ENCODE assay signal across 1 cellular context in genomic region chr2:216416571-216417307, GRCh38.
TF ChIP-seq lines count a peak whose summit lies in the region.

No MANE protein-coding gene starts in this region.

TF ChIP-seq in K562, 482 proteins besides CTCF, POLR2A, EP300 and RAD21 (continued from another document and continues in another):
- no peak for TF ChIP-seq HMGXB4 (CRISPR knock-in tag; IDR thresholded peaks at IDR 0.05)
- TF ChIP-seq ZBTB17 (CRISPR knock-in tag; IDR thresholded peaks at IDR 0.05) = no peak
- TF ChIP-seq ZNF217 (CRISPR knock-in tag; IDR thresholded peaks at IDR 0.05) = no peak
- TF ChIP-seq, protein P1, sequence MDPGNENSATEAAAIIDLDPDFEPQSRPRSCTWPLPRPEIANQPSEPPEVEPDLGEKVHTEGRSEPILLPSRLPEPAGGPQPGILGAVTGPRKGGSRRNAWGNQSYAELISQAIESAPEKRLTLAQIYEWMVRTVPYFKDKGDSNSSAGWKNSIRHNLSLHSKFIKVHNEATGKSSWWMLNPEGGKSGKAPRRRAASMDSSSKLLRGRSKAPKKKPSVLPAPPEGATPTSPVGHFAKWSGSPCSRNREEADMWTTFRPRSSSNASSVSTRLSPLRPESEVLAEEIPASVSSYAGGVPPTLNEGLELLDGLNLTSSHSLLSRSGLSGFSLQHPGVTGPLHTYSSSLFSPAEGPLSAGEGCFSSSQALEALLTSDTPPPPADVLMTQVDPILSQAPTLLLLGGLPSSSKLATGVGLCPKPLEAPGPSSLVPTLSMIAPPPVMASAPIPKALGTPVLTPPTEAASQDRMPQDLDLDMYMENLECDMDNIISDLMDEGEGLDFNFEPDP (CRISPR knock-in tag; IDR thresholded peaks at IDR 0.05) = no peak
- no peak for TF ChIP-seq ZNF785 (CRISPR knock-in tag; IDR thresholded peaks at IDR 0.05)
- TF ChIP-seq FOXM1 (IDR thresholded peaks at IDR 0.05; ENCODE audit: low read depth) = peak; percentile 68
- no peak for TF ChIP-seq FOXM1 (CRISPR knock-in tag; IDR thresholded peaks at IDR 0.05; ENCODE audit: low read depth)
- TF ChIP-seq ELF1 (tag; IDR thresholded peaks at IDR 0.05) = no peak
- TF ChIP-seq ERF (CRISPR knock-in tag; IDR thresholded peaks at IDR 0.05) = no peak
- no peak for TF ChIP-seq SMAD3 (CRISPR knock-in tag; conservative IDR thresholded peaks at IDR 0.05)
- TF ChIP-seq STAG1 (CRISPR knock-in tag; IDR thresholded peaks at IDR 0.05; ENCODE audit: borderline replicate concordance) = no peak
- no peak for TF ChIP-seq SMARCA5 (IDR thresholded peaks at IDR 0.05)
- no peak for TF ChIP-seq PCBP2 (IDR thresholded peaks at IDR 0.05; ENCODE audit: low read depth, low read length, poor library complexity, severe bottlenecking)
- TF ChIP-seq, protein P2, sequence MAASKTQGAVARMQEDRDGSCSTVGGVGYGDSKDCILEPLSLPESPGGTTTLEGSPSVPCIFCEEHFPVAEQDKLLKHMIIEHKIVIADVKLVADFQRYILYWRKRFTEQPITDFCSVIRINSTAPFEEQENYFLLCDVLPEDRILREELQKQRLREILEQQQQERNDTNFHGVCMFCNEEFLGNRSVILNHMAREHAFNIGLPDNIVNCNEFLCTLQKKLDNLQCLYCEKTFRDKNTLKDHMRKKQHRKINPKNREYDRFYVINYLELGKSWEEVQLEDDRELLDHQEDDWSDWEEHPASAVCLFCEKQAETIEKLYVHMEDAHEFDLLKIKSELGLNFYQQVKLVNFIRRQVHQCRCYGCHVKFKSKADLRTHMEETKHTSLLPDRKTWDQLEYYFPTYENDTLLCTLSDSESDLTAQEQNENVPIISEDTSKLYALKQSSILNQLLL (CRISPR knock-in tag; IDR thresholded peaks at IDR 0.05; ENCODE audit: borderline replicate concordance) = no peak
- no peak for TF ChIP-seq PRPF4 (IDR thresholded peaks at IDR 0.05; ENCODE audit: insufficient read depth, low read depth, low read length, poor library complexity, severe bottlenecking)
- TF ChIP-seq JUNB (CRISPR knock-in tag; conservative IDR thresholded peaks at IDR 0.05) = no peak
- no peak for TF ChIP-seq TFAM (CRISPR knock-in tag; conservative IDR thresholded peaks at IDR 0.05)
- TF ChIP-seq ZNF79 (CRISPR knock-in tag; IDR thresholded peaks at IDR 0.05; ENCODE audit: low read depth) = no peak
- no peak for TF ChIP-seq ZNF707 (CRISPR knock-in tag; conservative IDR thresholded peaks at IDR 0.05)
- TF ChIP-seq TCFL5 (CRISPR knock-in tag; conservative IDR thresholded peaks at IDR 0.05) = no peak
- 0 out of 4 replicates have a peak, but pooled peaks of 1 of the 2 experiments have one; percentile 24 for TF ChIP-seq MAZ (CRISPR knock-in tag; conservative IDR thresholded peaks at IDR 0.05 in 1 of 2, IDR thresholded peaks at IDR 0.05 in 1 of 2)
- TF ChIP-seq TRIM25 (IDR thresholded peaks at IDR 0.05; ENCODE audit: borderline replicate concordance) = no peak
- TF ChIP-seq, protein P3, sequence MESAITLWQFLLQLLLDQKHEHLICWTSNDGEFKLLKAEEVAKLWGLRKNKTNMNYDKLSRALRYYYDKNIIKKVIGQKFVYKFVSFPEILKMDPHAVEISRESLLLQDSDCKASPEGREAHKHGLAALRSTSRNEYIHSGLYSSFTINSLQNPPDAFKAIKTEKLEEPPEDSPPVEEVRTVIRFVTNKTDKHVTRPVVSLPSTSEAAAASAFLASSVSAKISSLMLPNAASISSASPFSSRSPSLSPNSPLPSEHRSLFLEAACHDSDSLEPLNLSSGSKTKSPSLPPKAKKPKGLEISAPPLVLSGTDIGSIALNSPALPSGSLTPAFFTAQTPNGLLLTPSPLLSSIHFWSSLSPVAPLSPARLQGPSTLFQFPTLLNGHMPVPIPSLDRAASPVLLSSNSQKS (CRISPR knock-in tag; IDR thresholded peaks at IDR 0.05) = no peak
- TF ChIP-seq, protein P4, sequence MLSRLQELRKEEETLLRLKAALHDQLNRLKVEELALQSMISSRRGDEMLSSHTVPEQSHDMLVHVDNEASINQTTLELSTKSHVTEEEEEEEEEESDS (CRISPR knock-in tag; IDR thresholded peaks at IDR 0.05) = no peak
- TF ChIP-seq, protein P5, sequence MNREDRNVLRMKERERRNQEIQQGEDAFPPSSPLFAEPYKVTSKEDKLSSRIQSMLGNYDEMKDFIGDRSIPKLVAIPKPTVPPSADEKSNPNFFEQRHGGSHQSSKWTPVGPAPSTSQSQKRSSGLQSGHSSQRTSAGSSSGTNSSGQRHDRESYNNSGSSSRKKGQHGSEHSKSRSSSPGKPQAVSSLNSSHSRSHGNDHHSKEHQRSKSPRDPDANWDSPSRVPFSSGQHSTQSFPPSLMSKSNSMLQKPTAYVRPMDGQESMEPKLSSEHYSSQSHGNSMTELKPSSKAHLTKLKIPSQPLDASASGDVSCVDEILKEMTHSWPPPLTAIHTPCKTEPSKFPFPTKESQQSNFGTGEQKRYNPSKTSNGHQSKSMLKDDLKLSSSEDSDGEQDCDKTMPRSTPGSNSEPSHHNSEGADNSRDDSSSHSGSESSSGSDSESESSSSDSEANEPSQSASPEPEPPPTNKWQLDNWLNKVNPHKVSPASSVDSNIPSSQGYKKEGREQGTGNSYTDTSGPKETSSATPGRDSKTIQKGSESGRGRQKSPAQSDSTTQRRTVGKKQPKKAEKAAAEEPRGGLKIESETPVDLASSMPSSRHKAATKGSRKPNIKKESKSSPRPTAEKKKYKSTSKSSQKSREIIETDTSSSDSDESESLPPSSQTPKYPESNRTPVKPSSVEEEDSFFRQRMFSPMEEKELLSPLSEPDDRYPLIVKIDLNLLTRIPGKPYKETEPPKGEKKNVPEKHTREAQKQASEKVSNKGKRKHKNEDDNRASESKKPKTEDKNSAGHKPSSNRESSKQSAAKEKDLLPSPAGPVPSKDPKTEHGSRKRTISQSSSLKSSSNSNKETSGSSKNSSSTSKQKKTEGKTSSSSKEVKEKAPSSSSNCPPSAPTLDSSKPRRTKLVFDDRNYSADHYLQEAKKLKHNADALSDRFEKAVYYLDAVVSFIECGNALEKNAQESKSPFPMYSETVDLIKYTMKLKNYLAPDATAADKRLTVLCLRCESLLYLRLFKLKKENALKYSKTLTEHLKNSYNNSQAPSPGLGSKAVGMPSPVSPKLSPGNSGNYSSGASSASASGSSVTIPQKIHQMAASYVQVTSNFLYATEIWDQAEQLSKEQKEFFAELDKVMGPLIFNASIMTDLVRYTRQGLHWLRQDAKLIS (CRISPR knock-in tag; IDR thresholded peaks at IDR 0.05) = no peak
- TF ChIP-seq, protein P6, sequence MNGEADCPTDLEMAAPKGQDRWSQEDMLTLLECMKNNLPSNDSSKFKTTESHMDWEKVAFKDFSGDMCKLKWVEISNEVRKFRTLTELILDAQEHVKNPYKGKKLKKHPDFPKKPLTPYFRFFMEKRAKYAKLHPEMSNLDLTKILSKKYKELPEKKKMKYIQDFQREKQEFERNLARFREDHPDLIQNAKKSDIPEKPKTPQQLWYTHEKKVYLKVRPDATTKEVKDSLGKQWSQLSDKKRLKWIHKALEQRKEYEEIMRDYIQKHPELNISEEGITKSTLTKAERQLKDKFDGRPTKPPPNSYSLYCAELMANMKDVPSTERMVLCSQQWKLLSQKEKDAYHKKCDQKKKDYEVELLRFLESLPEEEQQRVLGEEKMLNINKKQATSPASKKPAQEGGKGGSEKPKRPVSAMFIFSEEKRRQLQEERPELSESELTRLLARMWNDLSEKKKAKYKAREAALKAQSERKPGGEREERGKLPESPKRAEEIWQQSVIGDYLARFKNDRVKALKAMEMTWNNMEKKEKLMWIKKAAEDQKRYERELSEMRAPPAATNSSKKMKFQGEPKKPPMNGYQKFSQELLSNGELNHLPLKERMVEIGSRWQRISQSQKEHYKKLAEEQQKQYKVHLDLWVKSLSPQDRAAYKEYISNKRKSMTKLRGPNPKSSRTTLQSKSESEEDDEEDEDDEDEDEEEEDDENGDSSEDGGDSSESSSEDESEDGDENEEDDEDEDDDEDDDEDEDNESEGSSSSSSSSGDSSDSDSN (IDR thresholded peaks at IDR 0.05; ENCODE audit: borderline replicate concordance in 1 of 2, low read depth in 2 of 2, low read length in 2 of 2) = no peak
- no peak for TF ChIP-seq ZNF668 (CRISPR knock-in tag; IDR thresholded peaks at IDR 0.05)
- peak; percentile 92 for TF ChIP-seq CBFA2T2 (conservative IDR thresholded peaks at IDR 0.05)
- TF ChIP-seq PHF8 (IDR thresholded peaks at IDR 0.05; ENCODE audit: borderline replicate concordance, low read length) = no peak
- no peak for TF ChIP-seq MCM2 (IDR thresholded peaks at IDR 0.05; ENCODE audit: low read depth)
- TF ChIP-seq, protein P7, sequence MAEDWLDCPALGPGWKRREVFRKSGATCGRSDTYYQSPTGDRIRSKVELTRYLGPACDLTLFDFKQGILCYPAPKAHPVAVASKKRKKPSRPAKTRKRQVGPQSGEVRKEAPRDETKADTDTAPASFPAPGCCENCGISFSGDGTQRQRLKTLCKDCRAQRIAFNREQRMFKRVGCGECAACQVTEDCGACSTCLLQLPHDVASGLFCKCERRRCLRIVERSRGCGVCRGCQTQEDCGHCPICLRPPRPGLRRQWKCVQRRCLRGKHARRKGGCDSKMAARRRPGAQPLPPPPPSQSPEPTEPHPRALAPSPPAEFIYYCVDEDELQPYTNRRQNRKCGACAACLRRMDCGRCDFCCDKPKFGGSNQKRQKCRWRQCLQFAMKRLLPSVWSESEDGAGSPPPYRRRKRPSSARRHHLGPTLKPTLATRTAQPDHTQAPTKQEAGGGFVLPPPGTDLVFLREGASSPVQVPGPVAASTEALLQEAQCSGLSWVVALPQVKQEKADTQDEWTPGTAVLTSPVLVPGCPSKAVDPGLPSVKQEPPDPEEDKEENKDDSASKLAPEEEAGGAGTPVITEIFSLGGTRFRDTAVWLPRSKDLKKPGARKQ (CRISPR knock-in tag; IDR thresholded peaks at IDR 0.05) = no peak
- TF ChIP-seq ZNF583 (CRISPR knock-in tag; IDR thresholded peaks at IDR 0.05) = no peak
- no peak for TF ChIP-seq COPS2 (conservative IDR thresholded peaks at IDR 0.05)
- no peak for TF ChIP-seq TAF7 (tag; IDR thresholded peaks at IDR 0.05)
- no peak for TF ChIP-seq PPARD (CRISPR knock-in tag; IDR thresholded peaks at IDR 0.05)
- no peak for TF ChIP-seq SREBF2 (CRISPR knock-in tag; IDR thresholded peaks at IDR 0.05)
- no peak for TF ChIP-seq KDM2B (CRISPR knock-in tag; IDR thresholded peaks at IDR 0.05)
- TF ChIP-seq, protein P8, sequence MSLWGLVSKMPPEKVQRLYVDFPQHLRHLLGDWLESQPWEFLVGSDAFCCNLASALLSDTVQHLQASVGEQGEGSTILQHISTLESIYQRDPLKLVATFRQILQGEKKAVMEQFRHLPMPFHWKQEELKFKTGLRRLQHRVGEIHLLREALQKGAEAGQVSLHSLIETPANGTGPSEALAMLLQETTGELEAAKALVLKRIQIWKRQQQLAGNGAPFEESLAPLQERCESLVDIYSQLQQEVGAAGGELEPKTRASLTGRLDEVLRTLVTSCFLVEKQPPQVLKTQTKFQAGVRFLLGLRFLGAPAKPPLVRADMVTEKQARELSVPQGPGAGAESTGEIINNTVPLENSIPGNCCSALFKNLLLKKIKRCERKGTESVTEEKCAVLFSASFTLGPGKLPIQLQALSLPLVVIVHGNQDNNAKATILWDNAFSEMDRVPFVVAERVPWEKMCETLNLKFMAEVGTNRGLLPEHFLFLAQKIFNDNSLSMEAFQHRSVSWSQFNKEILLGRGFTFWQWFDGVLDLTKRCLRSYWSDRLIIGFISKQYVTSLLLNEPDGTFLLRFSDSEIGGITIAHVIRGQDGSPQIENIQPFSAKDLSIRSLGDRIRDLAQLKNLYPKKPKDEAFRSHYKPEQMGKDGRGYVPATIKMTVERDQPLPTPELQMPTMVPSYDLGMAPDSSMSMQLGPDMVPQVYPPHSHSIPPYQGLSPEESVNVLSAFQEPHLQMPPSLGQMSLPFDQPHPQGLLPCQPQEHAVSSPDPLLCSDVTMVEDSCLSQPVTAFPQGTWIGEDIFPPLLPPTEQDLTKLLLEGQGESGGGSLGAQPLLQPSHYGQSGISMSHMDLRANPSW (CRISPR knock-in tag; IDR thresholded peaks at IDR 0.05) = no peak
- peak; percentile 93 for TF ChIP-seq SMARCA4 (IDR thresholded peaks at IDR 0.05)
- no peak for TF ChIP-seq EWSR1 (IDR thresholded peaks at IDR 0.05; ENCODE audit: borderline replicate concordance, low read depth, partially characterized antibody)
- TF ChIP-seq XRCC4 (IDR thresholded peaks at IDR 0.05; ENCODE audit: extremely low read depth, insufficient read depth, insufficient read length) = no peak
- TF ChIP-seq ZNF347 (CRISPR knock-in tag; IDR thresholded peaks at IDR 0.05; ENCODE audit: low read depth) = no peak
- TF ChIP-seq PYGO2 (tag; IDR thresholded peaks at IDR 0.05) = no peak
- TF ChIP-seq GABPA (tag; conservative IDR thresholded peaks at IDR 0.05; ENCODE audit: low read depth) = no peak
- TF ChIP-seq PTTG1 (tag; IDR thresholded peaks at IDR 0.05; ENCODE audit: low read depth) = no peak
- TF ChIP-seq, protein P9, sequence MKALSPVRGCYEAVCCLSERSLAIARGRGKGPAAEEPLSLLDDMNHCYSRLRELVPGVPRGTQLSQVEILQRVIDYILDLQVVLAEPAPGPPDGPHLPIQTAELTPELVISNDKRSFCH (CRISPR knock-in tag; IDR thresholded peaks at IDR 0.05) = no peak
- TF ChIP-seq, protein P9 (tag; IDR thresholded peaks at IDR 0.05) = peak; percentile 36; the same call in 1 of the 2 replicates
- no peak for TF ChIP-seq IRF2 (CRISPR knock-in tag; IDR thresholded peaks at IDR 0.05)
- no peak for TF ChIP-seq XRCC5 (IDR thresholded peaks at IDR 0.05; ENCODE audit: low read depth, low read length)
- TF ChIP-seq ZNF699 (CRISPR knock-in tag; IDR thresholded peaks at IDR 0.05; ENCODE audit: insufficient replicate concordance) = no peak
- no peak for TF ChIP-seq ZNF316 (IDR thresholded peaks at IDR 0.05)
- TF ChIP-seq CEBPG (CRISPR knock-in tag; IDR thresholded peaks at IDR 0.05) = no peak
- no peak for TF ChIP-seq CEBPG (tag; conservative IDR thresholded peaks at IDR 0.05 in 1 of 2, IDR thresholded peaks at IDR 0.05 in 1 of 2)
